Comparison of ENCODE assay signal across 1 cellular context in the genomic region with DNA sequence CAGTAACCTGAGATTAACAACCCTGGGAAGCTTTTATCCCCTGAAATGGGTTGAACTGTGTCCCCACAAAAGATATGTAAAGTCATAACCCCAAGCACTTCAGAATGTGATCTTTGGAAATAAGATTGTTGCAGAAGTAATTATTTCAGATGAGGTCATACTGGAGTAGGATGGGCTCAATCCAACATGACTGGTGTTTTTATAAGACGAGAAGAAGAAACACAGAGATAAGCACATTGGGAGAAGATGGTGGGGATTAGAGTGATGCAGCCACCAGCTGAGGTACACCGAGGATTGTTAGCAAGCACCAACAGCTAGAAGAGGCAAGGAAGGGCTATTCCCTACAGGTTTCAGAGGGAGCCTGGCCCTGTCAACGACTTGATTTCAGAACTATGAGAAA.
TF ChIP-seq lines count a peak whose summit lies in the region.

No MANE protein-coding gene starts in this region.

TF ChIP-seq in HEK293, 187 proteins besides CTCF, POLR2A, EP300 and RAD21 (continued from another document):
- TF ChIP-seq MYNN (tag by site-specific recombination; IDR thresholded peaks at IDR 0.05; ENCODE audit: borderline replicate concordance) (no peak), MZF1 (tag by site-specific recombination; IDR thresholded peaks at IDR 0.05; ENCODE audit: borderline replicate concordance) (peak; percentile 78), ZNF654 (tag by site-specific recombination; IDR thresholded peaks at IDR 0.05; ENCODE audit: low read depth) (no peak), ZNF747 (tag by site-specific recombination; IDR thresholded peaks at IDR 0.05) (no peak), BCL11A (tag by site-specific recombination; IDR thresholded peaks at IDR 0.05; ENCODE audit: low read depth) (no peak), ZNF214 (tag by site-specific recombination; IDR thresholded peaks at IDR 0.05; ENCODE audit: borderline replicate concordance) (no peak), ZFP69B (tag by site-specific recombination; IDR thresholded peaks at IDR 0.05) (0 out of 2 replicates have a peak, but pooled peaks have one; percentile 25), ZNF48 (tag by site-specific recombination; IDR thresholded peaks at IDR 0.05) (no peak), KLF7 (tag by site-specific recombination; IDR thresholded peaks at IDR 0.05; ENCODE audit: borderline replicate concordance) (no peak), ZNF24 (tag by site-specific recombination; IDR thresholded peaks at IDR 0.05) (peak; percentile 56; the same call in 1 of the 2 replicates), SP3 (tag by site-specific recombination; IDR thresholded peaks at IDR 0.05) (no peak), ZNF133 (tag by site-specific recombination; IDR thresholded peaks at IDR 0.05) (no peak), ZNF600 (tag by site-specific recombination; IDR thresholded peaks at IDR 0.05) (no peak; the same call in 1 of the 2 replicates), ZNF169 (tag by site-specific recombination; IDR thresholded peaks at IDR 0.05) (no peak), ZNF596 (tag by site-specific recombination; IDR thresholded peaks at IDR 0.05) (no peak), REPIN1 (tag by site-specific recombination; IDR thresholded peaks at IDR 0.05; ENCODE audit: low read depth) (no peak), ZNF155 (tag by site-specific recombination; IDR thresholded peaks at IDR 0.05) (no peak), ZNF366 (tag by site-specific recombination; conservative IDR thresholded peaks at IDR 0.05) (no peak; the same call in 1 of the 2 replicates), ZNF274 (IDR thresholded peaks at IDR 0.05; ENCODE audit: low read length) (no peak), ZNF274 (tag by site-specific recombination; IDR thresholded peaks at IDR 0.05; ENCODE audit: borderline replicate concordance) (no peak), WT1 (tag by site-specific recombination; IDR thresholded peaks at IDR 0.05) (no peak), ZNF37A (tag by site-specific recombination; IDR thresholded peaks at IDR 0.05) (no peak), IKZF3 (tag by site-specific recombination; IDR thresholded peaks at IDR 0.05) (peak; percentile 15; the same call in 1 of the 2 replicates), ZBTB20 (tag by site-specific recombination; IDR thresholded peaks at IDR 0.05) (0 out of 2 replicates have a peak, but pooled peaks have one; percentile 25), ZNF157 (tag by site-specific recombination; IDR thresholded peaks at IDR 0.05) (no peak), SCRT1 (tag by site-specific recombination; IDR thresholded peaks at IDR 0.05; ENCODE audit: borderline replicate concordance) (no peak), YY2 (tag by site-specific recombination; IDR thresholded peaks at IDR 0.05) (0 out of 2 replicates have a peak, but pooled peaks have one; percentile 17)
- TF ChIP-seq, protein P1, sequence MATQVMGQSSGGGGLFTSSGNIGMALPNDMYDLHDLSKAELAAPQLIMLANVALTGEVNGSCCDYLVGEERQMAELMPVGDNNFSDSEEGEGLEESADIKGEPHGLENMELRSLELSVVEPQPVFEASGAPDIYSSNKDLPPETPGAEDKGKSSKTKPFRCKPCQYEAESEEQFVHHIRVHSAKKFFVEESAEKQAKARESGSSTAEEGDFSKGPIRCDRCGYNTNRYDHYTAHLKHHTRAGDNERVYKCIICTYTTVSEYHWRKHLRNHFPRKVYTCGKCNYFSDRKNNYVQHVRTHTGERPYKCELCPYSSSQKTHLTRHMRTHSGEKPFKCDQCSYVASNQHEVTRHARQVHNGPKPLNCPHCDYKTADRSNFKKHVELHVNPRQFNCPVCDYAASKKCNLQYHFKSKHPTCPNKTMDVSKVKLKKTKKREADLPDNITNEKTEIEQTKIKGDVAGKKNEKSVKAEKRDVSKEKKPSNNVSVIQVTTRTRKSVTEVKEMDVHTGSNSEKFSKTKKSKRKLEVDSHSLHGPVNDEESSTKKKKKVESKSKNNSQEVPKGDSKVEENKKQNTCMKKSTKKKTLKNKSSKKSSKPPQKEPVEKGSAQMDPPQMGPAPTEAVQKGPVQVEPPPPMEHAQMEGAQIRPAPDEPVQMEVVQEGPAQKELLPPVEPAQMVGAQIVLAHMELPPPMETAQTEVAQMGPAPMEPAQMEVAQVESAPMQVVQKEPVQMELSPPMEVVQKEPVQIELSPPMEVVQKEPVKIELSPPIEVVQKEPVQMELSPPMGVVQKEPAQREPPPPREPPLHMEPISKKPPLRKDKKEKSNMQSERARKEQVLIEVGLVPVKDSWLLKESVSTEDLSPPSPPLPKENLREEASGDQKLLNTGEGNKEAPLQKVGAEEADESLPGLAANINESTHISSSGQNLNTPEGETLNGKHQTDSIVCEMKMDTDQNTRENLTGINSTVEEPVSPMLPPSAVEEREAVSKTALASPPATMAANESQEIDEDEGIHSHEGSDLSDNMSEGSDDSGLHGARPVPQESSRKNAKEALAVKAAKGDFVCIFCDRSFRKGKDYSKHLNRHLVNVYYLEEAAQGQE (tag by site-specific recombination; IDR thresholded peaks at IDR 0.05): no peak
- TF ChIP-seq, protein P2, sequence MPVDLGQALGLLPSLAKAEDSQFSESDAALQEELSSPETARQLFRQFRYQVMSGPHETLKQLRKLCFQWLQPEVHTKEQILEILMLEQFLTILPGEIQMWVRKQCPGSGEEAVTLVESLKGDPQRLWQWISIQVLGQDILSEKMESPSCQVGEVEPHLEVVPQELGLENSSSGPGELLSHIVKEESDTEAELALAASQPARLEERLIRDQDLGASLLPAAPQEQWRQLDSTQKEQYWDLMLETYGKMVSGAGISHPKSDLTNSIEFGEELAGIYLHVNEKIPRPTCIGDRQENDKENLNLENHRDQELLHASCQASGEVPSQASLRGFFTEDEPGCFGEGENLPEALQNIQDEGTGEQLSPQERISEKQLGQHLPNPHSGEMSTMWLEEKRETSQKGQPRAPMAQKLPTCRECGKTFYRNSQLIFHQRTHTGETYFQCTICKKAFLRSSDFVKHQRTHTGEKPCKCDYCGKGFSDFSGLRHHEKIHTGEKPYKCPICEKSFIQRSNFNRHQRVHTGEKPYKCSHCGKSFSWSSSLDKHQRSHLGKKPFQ (tag by site-specific recombination; IDR thresholded peaks at IDR 0.05): no peak
- TF ChIP-seq, protein P3, sequence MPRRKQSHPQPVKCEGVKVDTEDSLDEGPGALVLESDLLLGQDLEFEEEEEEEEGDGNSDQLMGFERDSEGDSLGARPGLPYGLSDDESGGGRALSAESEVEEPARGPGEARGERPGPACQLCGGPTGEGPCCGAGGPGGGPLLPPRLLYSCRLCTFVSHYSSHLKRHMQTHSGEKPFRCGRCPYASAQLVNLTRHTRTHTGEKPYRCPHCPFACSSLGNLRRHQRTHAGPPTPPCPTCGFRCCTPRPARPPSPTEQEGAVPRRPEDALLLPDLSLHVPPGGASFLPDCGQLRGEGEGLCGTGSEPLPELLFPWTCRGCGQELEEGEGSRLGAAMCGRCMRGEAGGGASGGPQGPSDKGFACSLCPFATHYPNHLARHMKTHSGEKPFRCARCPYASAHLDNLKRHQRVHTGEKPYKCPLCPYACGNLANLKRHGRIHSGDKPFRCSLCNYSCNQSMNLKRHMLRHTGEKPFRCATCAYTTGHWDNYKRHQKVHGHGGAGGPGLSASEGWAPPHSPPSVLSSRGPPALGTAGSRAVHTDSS (tag by site-specific recombination; IDR thresholded peaks at IDR 0.05): no peak
- TF ChIP-seq, protein P4, sequence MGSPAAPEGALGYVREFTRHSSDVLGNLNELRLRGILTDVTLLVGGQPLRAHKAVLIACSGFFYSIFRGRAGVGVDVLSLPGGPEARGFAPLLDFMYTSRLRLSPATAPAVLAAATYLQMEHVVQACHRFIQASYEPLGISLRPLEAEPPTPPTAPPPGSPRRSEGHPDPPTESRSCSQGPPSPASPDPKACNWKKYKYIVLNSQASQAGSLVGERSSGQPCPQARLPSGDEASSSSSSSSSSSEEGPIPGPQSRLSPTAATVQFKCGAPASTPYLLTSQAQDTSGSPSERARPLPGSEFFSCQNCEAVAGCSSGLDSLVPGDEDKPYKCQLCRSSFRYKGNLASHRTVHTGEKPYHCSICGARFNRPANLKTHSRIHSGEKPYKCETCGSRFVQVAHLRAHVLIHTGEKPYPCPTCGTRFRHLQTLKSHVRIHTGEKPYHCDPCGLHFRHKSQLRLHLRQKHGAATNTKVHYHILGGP (tag by site-specific recombination; IDR thresholded peaks at IDR 0.05): no peak
